ENCODE assay signal across 8 cellular contexts in the genomic region with DNA sequence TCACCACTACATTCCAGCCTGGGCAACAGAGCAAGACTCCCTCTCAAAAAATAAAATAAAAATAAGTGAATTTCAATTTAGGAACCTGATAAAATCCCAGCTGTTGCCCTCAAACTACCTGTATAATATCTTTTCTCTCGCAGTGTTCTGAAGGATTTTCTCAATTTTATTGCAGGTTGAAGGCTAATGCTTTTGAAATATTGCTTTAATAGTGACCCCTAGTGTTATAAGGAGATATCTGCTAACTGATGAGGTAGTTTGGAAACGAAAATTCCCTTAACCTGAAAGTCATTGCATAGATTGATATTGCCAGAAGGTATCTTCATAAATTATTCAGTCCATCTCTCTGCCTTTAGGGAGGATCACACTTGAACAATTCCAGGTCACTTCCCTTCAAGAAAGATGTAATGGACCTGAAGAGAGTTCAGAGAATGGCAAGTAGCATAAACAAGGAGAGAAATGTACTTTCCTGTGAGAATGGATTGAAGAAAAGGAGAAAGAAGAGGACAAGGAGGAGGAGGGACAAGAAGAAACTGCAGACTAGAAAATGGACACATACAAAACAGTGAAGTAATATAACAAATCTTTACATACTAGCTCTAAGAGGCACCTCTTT. TPM values are rescaled to one million over a fixed set of nuclear protein-coding genes. Genes with fewer than 3 reads are reported as not detected.
DNase-seq lines count a peak whose midpoint lies in the region; ATAC-seq and TF ChIP-seq lines count a peak whose summit lies in the region.

No MANE protein-coding gene starts in this region.

- H3K9me3 ChIP-seq in CD4-positive, CD25-positive, alpha-beta regulatory T cell (ENCODE audit: control insufficient read depth in 2 of 2, low read length in 2 of 2), result no peaks in the 10 kb centered on the region
- H3K9me3 ChIP-seq in OCI-LY3 (ENCODE audit: insufficient read depth, low read length) (no peaks in the 10 kb centered on the region), parathyroid adenoma (ENCODE audit: control insufficient read depth, low read length) (no peaks in the 10 kb centered on the region)

- TF ChIP-seq CTCF in OCI-LY3 (IDR thresholded peaks at IDR 0.05; ENCODE audit: low read depth, low read length) (peak; percentile 95), epithelial cell of proximal tubule (conservative IDR thresholded peaks at IDR 0.05; ENCODE audit: low read depth, low read length) (peak; percentile 67), parathyroid adenoma (IDR thresholded peaks at IDR 0.05) (peak; percentile 31)

- no peak overlapping the region for H3K4me3 Mint-ChIP-seq in CD4-positive, CD25-positive, alpha-beta regulatory T cell

- no peaks in the 10 kb centered on the region for H3K9me3 Mint-ChIP-seq in CD4-positive, CD25-positive, alpha-beta regulatory T cell

- H3K4me2 ChIP-seq in OCI-LY3 (ENCODE audit: low read length), result no peak overlapping the region
- H3K4me2 ChIP-seq in parathyroid adenoma (ENCODE audit: low read length), result no peak overlapping the region

- H3K36me3 Mint-ChIP-seq in CD4-positive, CD25-positive, alpha-beta regulatory T cell, result no peaks in the 10 kb centered on the region

- no peaks in the 10 kb centered on the region for H3K4me1 ChIP-seq in CD4-positive, CD25-positive, alpha-beta regulatory T cell (ENCODE audit: control insufficient read depth, insufficient read depth, low read length, poor library complexity, severe bottlenecking)
- H3K4me1 ChIP-seq in OCI-LY3 (ENCODE audit: low read length), result peaks cover 21% of the 10 kb centered on the region
- no peaks in the 10 kb centered on the region for H3K4me1 ChIP-seq in parathyroid adenoma

- ATAC-seq in CD4-positive, CD25-positive, alpha-beta regulatory T cell (ENCODE audit: low read depth in 2 of 2), result peak; percentile 45 to 58
- peak; percentile 51 for ATAC-seq in GM21619 (IDR thresholded peaks at IDR 0.05; ENCODE audit: unreplicated experiment)
- no peak for ATAC-seq in GM21515 (IDR thresholded peaks at IDR 0.05; ENCODE audit: unreplicated experiment)

- peak in 2 of 3 donors; percentile 36 to 46 for DNase-seq in CD4-positive, CD25-positive, alpha-beta regulatory T cell
- DNase-seq in epithelial cell of proximal tubule (ENCODE audit: low read depth), result no peak
- DNase-seq in effector CD8-positive, alpha-beta T cell (lab: John Stamatoyannopoulos, UW), result no peak
- no peak for DNase-seq in occipital lobe (lab: John Stamatoyannopoulos, UW)

- H2AFZ ChIP-seq in OCI-LY3 (ENCODE audit: low read depth, low read length) (no peak overlapping the region), parathyroid adenoma (no peak overlapping the region)

- H3K27me3 ChIP-seq in CD4-positive, CD25-positive, alpha-beta regulatory T cell (ENCODE audit: control insufficient read depth, insufficient read depth, low read length), result no peaks in the 10 kb centered on the region
- peaks cover 10% of the 10 kb centered on the region; the same call in 1 of the 2 replicates for H3K27me3 ChIP-seq in OCI-LY3 (ENCODE audit: low read depth, low read length)
- no peaks in the 10 kb centered on the region for H3K27me3 ChIP-seq in parathyroid adenoma (ENCODE audit: control insufficient read depth, insufficient read depth, low read length)

- H3K27me3 Mint-ChIP-seq in CD4-positive, CD25-positive, alpha-beta regulatory T cell, result peaks cover 4% of the 10 kb centered on the region

- no peak overlapping the region for H3K27ac Mint-ChIP-seq in CD4-positive, CD25-positive, alpha-beta regulatory T cell

- H3K27ac ChIP-seq in CD4-positive, CD25-positive, alpha-beta regulatory T cell (ENCODE audit: insufficient read depth, low read length, poor library complexity, severe bottlenecking), result no peak overlapping the region
- H3K27ac ChIP-seq in OCI-LY3 (ENCODE audit: low read length) (no peak overlapping the region), parathyroid adenoma (no peak overlapping the region)

- H3K4me3 ChIP-seq in CD4-positive, CD25-positive, alpha-beta regulatory T cell (ENCODE audit: low read depth, low read length), result no peak overlapping the region
- H3K4me3 ChIP-seq in OCI-LY3 (ENCODE audit: low read length) (no peak overlapping the region), epithelial cell of proximal tubule (ENCODE audit: low read depth, low read length) (no peak overlapping the region), parathyroid adenoma (ENCODE audit: low read depth, low read length) (no peak overlapping the region)

- H3K36me3 ChIP-seq in CD4-positive, CD25-positive, alpha-beta regulatory T cell (ENCODE audit: control insufficient read depth, insufficient read depth, low read length), result no peaks in the 10 kb centered on the region
- H3K36me3 ChIP-seq in OCI-LY3 (replicated peaks; ENCODE audit: low read depth, low read length), result no peaks in the 10 kb centered on the region
- no peaks in the 10 kb centered on the region for H3K36me3 ChIP-seq in parathyroid adenoma (ENCODE audit: control insufficient read depth, insufficient read depth, low read length)

- H3K9ac ChIP-seq in OCI-LY3 (ENCODE audit: low read length) (no peak overlapping the region), parathyroid adenoma (no peak overlapping the region)

- H3K79me2 ChIP-seq in OCI-LY3 (ENCODE audit: low read length) (no peaks in the 10 kb centered on the region), parathyroid adenoma (no peaks in the 10 kb centered on the region)

- peaks cover 0 to 5% (median 2%) of the 10 kb centered on the region in 4 donors for H3K4me1 Mint-ChIP-seq in CD4-positive, CD25-positive, alpha-beta regulatory T cell

- no peaks in the 10 kb centered on the region for H4K20me1 ChIP-seq in OCI-LY3 (ENCODE audit: insufficient read depth, low read length)

RNA-seq across cellular contexts. Expression of a gene that starts 44.1 kb away (rescaled TPM):
- total RNA-seq in CD4-positive, CD25-positive, alpha-beta regulatory T cell, result 0.25 TPM
- under 1 TPM in 1 of 4 donors, not detected in 3; 0.18 TPM for polyA plus RNA-seq in CD4-positive, CD25-positive, alpha-beta regulatory T cell
- total RNA-seq in epithelial cell of proximal tubule (0.12 and 0.36 TPM in 2 replicates), occipital lobe (2.7 TPM)

RNA-seq across cellular contexts. Expression of a gene that starts 44.3 kb away (rescaled TPM):
- total RNA-seq in CD4-positive, CD25-positive, alpha-beta regulatory T cell, result 7.5 TPM
- 10 to 100 TPM; 17.2 to 24.2 (median 20.2) TPM for polyA plus RNA-seq in CD4-positive, CD25-positive, alpha-beta regulatory T cell
- 29.1 and 33.9 TPM in 2 replicates for total RNA-seq in epithelial cell of proximal tubule
- 46.8 TPM for total RNA-seq in occipital lobe

RNA-seq across cellular contexts. Expression of a gene that starts 55.6 kb away (rescaled TPM):
- total RNA-seq in CD4-positive, CD25-positive, alpha-beta regulatory T cell, result 36.3 TPM
- 10 to 100 TPM; 53.0 to 62.4 (median 57.0) TPM for polyA plus RNA-seq in CD4-positive, CD25-positive, alpha-beta regulatory T cell
- total RNA-seq in epithelial cell of proximal tubule (11.8 and 21.9 TPM in 2 replicates), occipital lobe (0.47 TPM)

Comparison
In these comparisons a context has a peak if more than half of its experiments do, and no peak if none do; other contexts are left out.
1. DNase-seq: peak in CD4-positive, CD25-positive, alpha-beta regulatory T cell (2 of 3); none in epithelial cell of proximal tubule (single experiment), effector CD8-positive, alpha-beta T cell (single experiment) and occipital lobe (single experiment).
2. CTCF ChIP-seq: peak in every context shown above with its lines; median percentile 95 in OCI-LY3; 67 in epithelial cell of proximal tubule; 31 in parathyroid adenoma.